1 cellular context compared by ENCODE assay signal in the genomic region with DNA sequence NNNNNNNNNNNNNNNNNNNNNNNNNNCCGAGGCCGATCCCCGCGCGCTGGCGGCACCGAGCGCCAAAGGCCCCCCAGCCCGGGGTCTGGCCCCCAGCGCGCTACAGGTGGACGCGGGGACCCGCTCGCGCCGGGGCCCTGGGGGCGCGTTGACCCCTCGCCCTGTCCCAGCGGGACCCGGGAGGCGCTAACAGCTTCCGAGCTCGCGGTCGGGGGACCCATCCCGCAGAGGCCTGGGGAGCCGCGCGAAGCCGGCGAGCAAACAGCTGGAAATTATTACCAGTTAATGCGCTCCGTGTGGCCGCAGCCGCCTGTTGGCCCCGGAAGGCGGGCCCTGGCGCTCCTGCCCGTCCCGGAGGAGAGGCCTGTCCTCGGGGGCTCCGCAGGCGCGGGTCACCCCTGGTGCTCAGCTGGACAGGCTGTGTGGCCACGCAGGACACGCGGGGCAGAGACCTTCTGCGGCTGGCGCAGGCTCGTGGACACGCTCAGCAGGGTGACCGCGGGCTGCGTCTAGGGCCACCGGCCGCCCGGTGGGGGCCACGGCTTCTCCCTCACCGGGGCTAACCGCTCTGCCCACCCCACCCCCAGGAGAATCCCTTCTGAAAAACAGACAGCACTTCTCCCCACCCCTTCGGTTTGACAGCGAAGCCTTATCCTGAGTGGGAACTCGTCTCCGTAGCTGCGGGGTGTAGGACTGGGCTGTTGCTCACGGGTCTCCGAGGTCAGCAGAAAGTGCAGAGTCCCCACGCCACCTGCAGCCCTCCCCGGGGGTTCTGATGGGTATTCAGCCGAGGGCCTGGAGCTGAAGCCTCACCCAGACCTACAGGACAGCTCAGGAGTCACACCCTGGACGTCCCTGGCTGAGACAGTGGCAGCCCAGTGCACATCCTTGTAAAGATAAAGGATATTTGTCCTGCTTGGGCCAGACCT.
A peak's percentile ranks its signal among the peaks of the same experiment; 100 is the strongest.
TF ChIP-seq lines count a peak whose summit lies in the region.

No MANE protein-coding gene starts in this region.

TF ChIP-seq in HepG2, 621 proteins besides CTCF, POLR2A, EP300 and RAD21 (continued from another document and continues in another):
- TF ChIP-seq, protein P1, sequence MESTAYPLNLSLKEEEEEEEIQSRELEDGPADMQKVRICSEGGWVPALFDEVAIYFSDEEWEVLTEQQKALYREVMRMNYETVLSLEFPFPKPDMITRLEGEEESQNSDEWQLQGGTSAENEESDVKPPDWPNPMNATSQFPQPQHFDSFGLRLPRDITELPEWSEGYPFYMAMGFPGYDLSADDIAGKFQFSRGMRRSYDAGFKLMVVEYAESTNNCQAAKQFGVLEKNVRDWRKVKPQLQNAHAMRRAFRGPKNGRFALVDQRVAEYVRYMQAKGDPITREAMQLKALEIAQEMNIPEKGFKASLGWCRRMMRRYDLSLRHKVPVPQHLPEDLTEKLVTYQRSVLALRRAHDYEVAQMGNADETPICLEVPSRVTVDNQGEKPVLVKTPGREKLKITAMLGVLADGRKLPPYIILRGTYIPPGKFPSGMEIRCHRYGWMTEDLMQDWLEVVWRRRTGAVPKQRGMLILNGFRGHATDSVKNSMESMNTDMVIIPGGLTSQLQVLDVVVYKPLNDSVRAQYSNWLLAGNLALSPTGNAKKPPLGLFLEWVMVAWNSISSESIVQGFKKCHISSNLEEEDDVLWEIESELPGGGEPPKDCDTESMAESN (CRISPR knock-in tag; conservative IDR thresholded peaks at IDR 0.05) = no peak
- TF ChIP-seq SP140L (CRISPR knock-in tag; IDR thresholded peaks at IDR 0.05; ENCODE audit: borderline replicate concordance) (no peak), ZNF552 (CRISPR knock-in tag; IDR thresholded peaks at IDR 0.05; ENCODE audit: borderline replicate concordance) (no peak), ZIK1 (CRISPR knock-in tag; IDR thresholded peaks at IDR 0.05; ENCODE audit: borderline replicate concordance, low read depth) (no peak), TP53 (CRISPR knock-in tag; conservative IDR thresholded peaks at IDR 0.05) (no peak), CAMTA2 (CRISPR knock-in tag; IDR thresholded peaks at IDR 0.05; ENCODE audit: borderline replicate concordance) (no peak), ZNF317 (CRISPR knock-in tag; IDR thresholded peaks at IDR 0.05) (no peak), FOXK2 (IDR thresholded peaks at IDR 0.05) (no peak), ZNF605 (CRISPR knock-in tag; IDR thresholded peaks at IDR 0.05) (0 out of 2 replicates have a peak, but pooled peaks have one; percentile 51), HNRNPUL1 (IDR thresholded peaks at IDR 0.05; ENCODE audit: low read depth, low read length) (no peak), SATB2 (CRISPR knock-in tag; IDR thresholded peaks at IDR 0.05) (no peak), POLR2AphosphoS2 (IDR thresholded peaks at IDR 0.05; ENCODE audit: low read depth, low read length) (no peak), ZNF232 (CRISPR knock-in tag; IDR thresholded peaks at IDR 0.05; ENCODE audit: borderline replicate concordance) (peak; percentile 51; the same call in 1 of the 2 replicates), ZNF775 (CRISPR knock-in tag; IDR thresholded peaks at IDR 0.05; ENCODE audit: borderline replicate concordance) (no peak), ZFY (CRISPR knock-in tag; IDR thresholded peaks at IDR 0.05) (peak; percentile 70), ZBTB8A (CRISPR knock-in tag; IDR thresholded peaks at IDR 0.05; ENCODE audit: borderline replicate concordance, low read depth) (no peak), ZFP41 (CRISPR knock-in tag; IDR thresholded peaks at IDR 0.05; ENCODE audit: borderline replicate concordance) (no peak), ZBTB3 (CRISPR knock-in tag; IDR thresholded peaks at IDR 0.05; ENCODE audit: borderline replicate concordance, low read depth) (no peak), PHF21A (CRISPR knock-in tag; IDR thresholded peaks at IDR 0.05) (no peak), SP5 (CRISPR knock-in tag; IDR thresholded peaks at IDR 0.05; ENCODE audit: borderline replicate concordance, low read depth) (no peak), ZNF816 (CRISPR knock-in tag; IDR thresholded peaks at IDR 0.05; ENCODE audit: borderline replicate concordance) (no peak), PHF20 (CRISPR knock-in tag; IDR thresholded peaks at IDR 0.05) (no peak), MED13 (CRISPR knock-in tag; IDR thresholded peaks at IDR 0.05) (no peak), GABPA (IDR thresholded peaks at IDR 0.05; ENCODE audit: low read depth, low read length) (no peak), GABPA (CRISPR knock-in tag; IDR thresholded peaks at IDR 0.05; ENCODE audit: low read depth) (no peak), HOXA5 (CRISPR knock-in tag; IDR thresholded peaks at IDR 0.05) (peak; percentile 48; the same call in 1 of the 2 replicates), ISX (CRISPR knock-in tag; conservative IDR thresholded peaks at IDR 0.05) (no peak), HOXD1 (CRISPR knock-in tag; IDR thresholded peaks at IDR 0.05) (no peak), ATF7-NPFF (CRISPR knock-in tag; IDR thresholded peaks at IDR 0.05; ENCODE audit: low read depth) (no peak; the same call in 1 of the 2 replicates), EZH2 (conservative IDR thresholded peaks at IDR 0.05; ENCODE audit: low read depth, low read length) (no peak), ZFYVE20 (CRISPR knock-in tag; IDR thresholded peaks at IDR 0.05; ENCODE audit: borderline replicate concordance, low read depth) (no peak), GATAD1 (CRISPR knock-in tag; IDR thresholded peaks at IDR 0.05) (no peak), ZNF709 (CRISPR knock-in tag; IDR thresholded peaks at IDR 0.05) (no peak), ZNF468 (CRISPR knock-in tag; IDR thresholded peaks at IDR 0.05) (no peak), MLLT10 (CRISPR knock-in tag; IDR thresholded peaks at IDR 0.05) (no peak), ZNF30 (CRISPR knock-in tag; IDR thresholded peaks at IDR 0.05) (no peak)
- TF ChIP-seq, protein P2, sequence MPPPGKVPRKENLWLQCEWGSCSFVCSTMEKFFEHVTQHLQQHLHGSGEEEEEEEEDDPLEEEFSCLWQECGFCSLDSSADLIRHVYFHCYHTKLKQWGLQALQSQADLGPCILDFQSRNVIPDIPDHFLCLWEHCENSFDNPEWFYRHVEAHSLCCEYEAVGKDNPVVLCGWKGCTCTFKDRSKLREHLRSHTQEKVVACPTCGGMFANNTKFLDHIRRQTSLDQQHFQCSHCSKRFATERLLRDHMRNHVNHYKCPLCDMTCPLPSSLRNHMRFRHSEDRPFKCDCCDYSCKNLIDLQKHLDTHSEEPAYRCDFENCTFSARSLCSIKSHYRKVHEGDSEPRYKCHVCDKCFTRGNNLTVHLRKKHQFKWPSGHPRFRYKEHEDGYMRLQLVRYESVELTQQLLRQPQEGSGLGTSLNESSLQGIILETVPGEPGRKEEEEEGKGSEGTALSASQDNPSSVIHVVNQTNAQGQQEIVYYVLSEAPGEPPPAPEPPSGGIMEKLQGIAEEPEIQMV (CRISPR knock-in tag; IDR thresholded peaks at IDR 0.05; ENCODE audit: low read depth) = no peak
- TF ChIP-seq, protein P3, sequence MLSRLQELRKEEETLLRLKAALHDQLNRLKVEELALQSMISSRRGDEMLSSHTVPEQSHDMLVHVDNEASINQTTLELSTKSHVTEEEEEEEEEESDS (CRISPR knock-in tag; IDR thresholded peaks at IDR 0.05; ENCODE audit: borderline replicate concordance) = no peak
- TF ChIP-seq, protein P4, sequence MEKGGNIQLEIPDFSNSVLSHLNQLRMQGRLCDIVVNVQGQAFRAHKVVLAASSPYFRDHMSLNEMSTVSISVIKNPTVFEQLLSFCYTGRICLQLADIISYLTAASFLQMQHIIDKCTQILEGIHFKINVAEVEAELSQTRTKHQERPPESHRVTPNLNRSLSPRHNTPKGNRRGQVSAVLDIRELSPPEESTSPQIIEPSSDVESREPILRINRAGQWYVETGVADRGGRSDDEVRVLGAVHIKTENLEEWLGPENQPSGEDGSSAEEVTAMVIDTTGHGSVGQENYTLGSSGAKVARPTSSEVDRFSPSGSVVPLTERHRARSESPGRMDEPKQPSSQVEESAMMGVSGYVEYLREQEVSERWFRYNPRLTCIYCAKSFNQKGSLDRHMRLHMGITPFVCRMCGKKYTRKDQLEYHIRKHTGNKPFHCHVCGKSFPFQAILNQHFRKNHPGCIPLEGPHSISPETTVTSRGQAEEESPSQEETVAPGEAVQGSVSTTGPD (CRISPR knock-in tag; IDR thresholded peaks at IDR 0.05) = no peak
- TF ChIP-seq, protein P5, sequence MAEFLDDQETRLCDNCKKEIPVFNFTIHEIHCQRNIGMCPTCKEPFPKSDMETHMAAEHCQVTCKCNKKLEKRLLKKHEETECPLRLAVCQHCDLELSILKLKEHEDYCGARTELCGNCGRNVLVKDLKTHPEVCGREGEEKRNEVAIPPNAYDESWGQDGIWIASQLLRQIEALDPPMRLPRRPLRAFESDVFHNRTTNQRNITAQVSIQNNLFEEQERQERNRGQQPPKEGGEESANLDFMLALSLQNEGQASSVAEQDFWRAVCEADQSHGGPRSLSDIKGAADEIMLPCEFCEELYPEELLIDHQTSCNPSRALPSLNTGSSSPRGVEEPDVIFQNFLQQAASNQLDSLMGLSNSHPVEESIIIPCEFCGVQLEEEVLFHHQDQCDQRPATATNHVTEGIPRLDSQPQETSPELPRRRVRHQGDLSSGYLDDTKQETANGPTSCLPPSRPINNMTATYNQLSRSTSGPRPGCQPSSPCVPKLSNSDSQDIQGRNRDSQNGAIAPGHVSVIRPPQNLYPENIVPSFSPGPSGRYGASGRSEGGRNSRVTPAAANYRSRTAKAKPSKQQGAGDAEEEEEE (CRISPR knock-in tag; IDR thresholded peaks at IDR 0.05; ENCODE audit: borderline replicate concordance) = no peak
- TF ChIP-seq, protein P6, sequence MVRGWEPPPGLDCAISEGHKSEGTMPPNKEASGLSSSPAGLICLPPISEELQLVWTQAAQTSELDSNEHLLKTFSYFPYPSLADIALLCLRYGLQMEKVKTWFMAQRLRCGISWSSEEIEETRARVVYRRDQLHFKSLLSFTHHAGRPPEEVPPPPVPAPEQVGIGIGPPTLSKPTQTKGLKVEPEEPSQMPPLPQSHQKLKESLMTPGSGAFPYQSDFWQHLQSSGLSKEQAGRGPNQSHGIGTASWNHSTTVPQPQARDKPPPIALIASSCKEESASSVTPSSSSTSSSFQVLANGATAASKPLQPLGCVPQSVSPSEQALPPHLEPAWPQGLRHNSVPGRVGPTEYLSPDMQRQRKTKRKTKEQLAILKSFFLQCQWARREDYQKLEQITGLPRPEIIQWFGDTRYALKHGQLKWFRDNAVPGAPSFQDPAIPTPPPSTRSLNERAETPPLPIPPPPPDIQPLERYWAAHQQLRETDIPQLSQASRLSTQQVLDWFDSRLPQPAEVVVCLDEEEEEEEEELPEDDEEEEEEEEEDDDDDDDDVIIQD (CRISPR knock-in tag; IDR thresholded peaks at IDR 0.05; ENCODE audit: low read depth) = no peak
- TF ChIP-seq, protein P7, sequence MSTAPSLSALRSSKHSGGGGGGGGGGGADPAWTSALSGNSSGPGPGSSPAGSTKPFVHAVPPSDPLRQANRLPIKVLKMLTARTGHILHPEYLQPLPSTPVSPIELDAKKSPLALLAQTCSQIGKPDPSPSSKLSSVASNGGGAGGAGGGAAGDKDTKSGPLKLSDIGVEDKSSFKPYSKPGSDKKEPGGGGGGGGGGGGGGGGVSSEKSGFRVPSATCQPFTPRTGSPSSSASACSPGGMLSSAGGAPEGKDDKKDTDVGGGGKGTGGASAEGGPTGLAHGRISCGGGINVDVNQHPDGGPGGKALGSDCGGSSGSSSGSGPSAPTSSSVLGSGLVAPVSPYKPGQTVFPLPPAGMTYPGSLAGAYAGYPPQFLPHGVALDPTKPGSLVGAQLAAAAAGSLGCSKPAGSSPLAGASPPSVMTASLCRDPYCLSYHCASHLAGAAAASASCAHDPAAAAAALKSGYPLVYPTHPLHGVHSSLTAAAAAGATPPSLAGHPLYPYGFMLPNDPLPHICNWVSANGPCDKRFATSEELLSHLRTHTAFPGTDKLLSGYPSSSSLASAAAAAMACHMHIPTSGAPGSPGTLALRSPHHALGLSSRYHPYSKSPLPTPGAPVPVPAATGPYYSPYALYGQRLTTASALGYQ (CRISPR knock-in tag; IDR thresholded peaks at IDR 0.05) = 0 out of 2 replicates have a peak, but pooled peaks have one; percentile 22
- TF ChIP-seq, protein P8, sequence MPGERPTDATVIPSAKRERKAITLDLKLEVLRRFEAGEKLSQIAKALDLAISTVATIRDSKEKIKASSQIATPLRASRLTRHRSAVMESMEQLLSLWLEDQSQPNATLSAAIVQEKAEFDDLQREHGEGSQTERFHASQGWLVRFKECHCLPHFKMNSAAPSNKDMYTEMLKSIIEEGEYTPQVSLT (CRISPR knock-in tag; IDR thresholded peaks at IDR 0.05; ENCODE audit: borderline replicate concordance, low read depth) = no peak
- TF ChIP-seq, protein P9, sequence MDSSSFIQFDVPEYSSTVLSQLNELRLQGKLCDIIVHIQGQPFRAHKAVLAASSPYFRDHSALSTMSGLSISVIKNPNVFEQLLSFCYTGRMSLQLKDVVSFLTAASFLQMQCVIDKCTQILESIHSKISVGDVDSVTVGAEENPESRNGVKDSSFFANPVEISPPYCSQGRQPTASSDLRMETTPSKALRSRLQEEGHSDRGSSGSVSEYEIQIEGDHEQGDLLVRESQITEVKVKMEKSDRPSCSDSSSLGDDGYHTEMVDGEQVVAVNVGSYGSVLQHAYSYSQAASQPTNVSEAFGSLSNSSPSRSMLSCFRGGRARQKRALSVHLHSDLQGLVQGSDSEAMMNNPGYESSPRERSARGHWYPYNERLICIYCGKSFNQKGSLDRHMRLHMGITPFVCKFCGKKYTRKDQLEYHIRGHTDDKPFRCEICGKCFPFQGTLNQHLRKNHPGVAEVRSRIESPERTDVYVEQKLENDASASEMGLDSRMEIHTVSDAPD (CRISPR knock-in tag; IDR thresholded peaks at IDR 0.05) = no peak
- TF ChIP-seq, protein P10, sequence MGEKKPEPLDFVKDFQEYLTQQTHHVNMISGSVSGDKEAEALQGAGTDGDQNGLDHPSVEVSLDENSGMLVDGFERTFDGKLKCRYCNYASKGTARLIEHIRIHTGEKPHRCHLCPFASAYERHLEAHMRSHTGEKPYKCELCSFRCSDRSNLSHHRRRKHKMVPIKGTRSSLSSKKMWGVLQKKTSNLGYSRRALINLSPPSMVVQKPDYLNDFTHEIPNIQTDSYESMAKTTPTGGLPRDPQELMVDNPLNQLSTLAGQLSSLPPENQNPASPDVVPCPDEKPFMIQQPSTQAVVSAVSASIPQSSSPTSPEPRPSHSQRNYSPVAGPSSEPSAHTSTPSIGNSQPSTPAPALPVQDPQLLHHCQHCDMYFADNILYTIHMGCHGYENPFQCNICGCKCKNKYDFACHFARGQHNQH (CRISPR knock-in tag; IDR thresholded peaks at IDR 0.05) = 0 out of 2 replicates have a peak, but pooled peaks have one; percentile 34
- TF ChIP-seq, protein P11, sequence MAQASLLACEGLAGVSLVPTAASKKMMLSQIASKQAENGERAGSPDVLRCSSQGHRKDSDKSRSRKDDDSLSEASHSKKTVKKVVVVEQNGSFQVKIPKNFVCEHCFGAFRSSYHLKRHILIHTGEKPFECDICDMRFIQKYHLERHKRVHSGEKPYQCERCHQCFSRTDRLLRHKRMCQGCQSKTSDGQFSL (CRISPR knock-in tag; IDR thresholded peaks at IDR 0.05) = no peak
